Comparison of ENCODE assay signal across 11 cellular contexts in genomic region chr5:135310328-135310989, GRCh38.
DNase-seq lines count a peak whose midpoint lies in the region; ATAC-seq and TF ChIP-seq lines count a peak whose summit lies in the region.
"Had no signal": no experiment of that assay in that cellular context is flagged by ENCODE, and none has a peak within 500 bp of the region (broad histone marks: within the 10 kb centered on the region; RNA-seq: fewer than 3 reads in every experiment).

No MANE protein-coding gene starts in this region.

- ATAC-seq in RWPE2 (ENCODE audit: low read depth) (peak; percentile 85), GM19035 (IDR thresholded peaks at IDR 0.05; ENCODE audit: unreplicated experiment) (no peak), HG03135 (IDR thresholded peaks at IDR 0.05; ENCODE audit: unreplicated experiment) (no peak)
- ATAC-seq: T-cell had no signal

- CTCF ChIA-PET in A673 (lab: Charles Lee), result no interaction called here

- intact Hi-C loops in A673 (cut with micrococcal nuclease; ENCODE audit: unreplicated experiment), result loop anchor here (5.0 kb wide), 1 partner anchor 278 kb away; the partner anchor contains the start of gene PITX1

- TF ChIP-seq CTCF in AG09319 (IDR thresholded peaks at IDR 0.05; ENCODE audit: low read depth, low read length) (no peak), RWPE2 (IDR thresholded peaks at IDR 0.05; ENCODE audit: poor library complexity, severe bottlenecking) (no peak), A673 (conservative IDR thresholded peaks at IDR 0.05; ENCODE audit: low read depth, low read length) (no peak)

- DNase-seq in AG09319 (ENCODE audit: extremely low read depth, low read depth) (peak; percentile 39), GM04504 (ENCODE audit: low read depth) (peak; percentile 33), RWPE2 (ENCODE audit: low spot score) (peak; percentile 6), fibroblast of peridontal ligament (ENCODE audit: extremely low read depth) (peak; percentile 66), superior temporal gyrus (ENCODE audit: extremely low spot score) (no peak), A673 (ENCODE audit: low spot score) (no peak)
- DNase-seq: DMS 273 treated with DMSO at 0.1 percent for 48 hours, T-cell had no signal

- POLR2A ChIA-PET in A673 (lab: Charles Lee; ENCODE audit: low non-redundant PET), result no interaction called here

- peaks cover 24% of the 10 kb centered on the region for H3K4me1 ChIP-seq in RWPE2 (ENCODE audit: insufficient read depth, poor library complexity, severe bottlenecking)
- H3K4me1 ChIP-seq in A673 (ENCODE audit: insufficient read depth, low read length, poor library complexity, severe bottlenecking), result no peaks in the 10 kb centered on the region
- H3K4me1 ChIP-seq: parathyroid adenoma had no signal

- H3K27ac ChIP-seq in RWPE2 (ENCODE audit: poor library complexity, severe bottlenecking) (no peak overlapping the region), A673 (ENCODE audit: low read depth, low read length, poor library complexity, severe bottlenecking) (no peak overlapping the region)
- H3K27ac ChIP-seq: parathyroid adenoma had no signal

- H3K4me3 ChIP-seq in RWPE2 (ENCODE audit: severe bottlenecking), result no peak overlapping the region
- H3K4me3 ChIP-seq in A673 (ENCODE audit: low read depth, low read length, poor library complexity, severe bottlenecking), result no peak overlapping the region

- H3K36me3 ChIP-seq in RWPE2 (ENCODE audit: low read depth) (no peaks in the 10 kb centered on the region), A673 (ENCODE audit: insufficient read depth, low read length, poor library complexity, severe bottlenecking) (no peaks in the 10 kb centered on the region)

- H3K27me3 ChIP-seq in RWPE2 (ENCODE audit: insufficient read depth, poor library complexity, severe bottlenecking) (no peaks in the 10 kb centered on the region), A673 (replicated peaks; ENCODE audit: insufficient read depth, low read depth, low read length, poor library complexity) (no peaks in the 10 kb centered on the region)

- BruUV-seq in A673 (replicated peaks; lab: Mats Ljungman, UMichigan), result no TSS peak

- H3K9me3 ChIP-seq in RWPE2 (ENCODE audit: severe bottlenecking) (no peaks in the 10 kb centered on the region), A673 (ENCODE audit: low read depth, low read length, poor library complexity, severe bottlenecking) (no peaks in the 10 kb centered on the region)

Comparison
In these comparisons a context has a peak if more than half of its experiments do, and no peak if none do; other contexts are left out.
1. DNase-seq: peak in AG09319 (single experiment), GM04504 (single experiment), RWPE2 (single experiment) and fibroblast of peridontal ligament (single experiment); none in superior temporal gyrus (single experiment) and A673 (single experiment).